In the genomic region with DNA sequence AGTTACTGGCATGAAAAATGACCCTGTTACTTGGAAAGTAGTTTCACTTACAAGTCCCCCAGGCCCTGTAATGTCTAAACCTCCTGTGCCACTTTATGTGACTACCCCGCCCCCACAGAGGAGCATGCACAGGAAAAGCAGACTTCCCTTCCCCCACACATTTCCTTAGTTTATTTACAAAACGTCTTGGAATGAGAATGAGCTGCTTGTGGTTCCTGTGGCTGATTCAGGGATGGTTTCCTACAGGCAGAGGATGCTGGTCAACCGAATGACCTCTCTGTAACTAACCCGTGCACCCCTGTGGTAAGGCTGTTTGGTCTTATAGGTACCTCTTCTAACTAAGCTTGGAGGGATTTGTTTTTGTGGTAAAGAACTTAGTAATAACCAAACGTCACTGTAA, we compare ENCODE assay signal across 12 cellular contexts. TPM values are rescaled to one million over a fixed set of nuclear protein-coding genes. Genes with fewer than 3 reads are reported as not detected.
DNase-seq lines count a peak whose midpoint lies in the region; ATAC-seq and TF ChIP-seq lines count a peak whose summit lies in the region.
"Had no signal": no experiment of that assay in that cellular context is flagged by ENCODE, and none has a peak within 500 bp of the region (broad histone marks: within the 10 kb centered on the region; RNA-seq: fewer than 3 reads in every experiment).

No MANE protein-coding gene starts in this region.

- no peak overlapping the region; the same call in 1 of the 2 replicates for H3K4me3 Mint-ChIP-seq in HFFc6
- H3K4me3 Mint-ChIP-seq: CD4-positive, alpha-beta T cell had no signal

- no peak overlapping the region for H3K27ac Mint-ChIP-seq in HFFc6
- H3K27ac Mint-ChIP-seq: CD4-positive, alpha-beta T cell had no signal

- H3K36me3 ChIP-seq in brain microvascular endothelial cell (replicated peaks): no peaks in the 10 kb centered on the region

- in situ Hi-C loops in ACHN (cut with HindIII; ENCODE audit: low pct_ligation_motif_present, low pct_unique_long_range_greater_than_20kb, low sequenced_read_pairs) (no loop called here), brain microvascular endothelial cell (cut with HindIII; ENCODE audit: low pct_ligation_motif_present, low sequenced_read_pairs) (no loop called here)

- H3K4me1 Mint-ChIP-seq in HFFc6 (ENCODE audit: low read depth): peaks cover 13% of the 10 kb centered on the region

- no peaks in the 10 kb centered on the region for H3K27me3 ChIP-seq in brain microvascular endothelial cell (replicated peaks)
- H3K27me3 ChIP-seq: gastroesophageal sphincter had no signal

- no peak overlapping the region for H3K4me3 ChIP-seq in brain microvascular endothelial cell (ENCODE audit: low read depth, low read length)
- H3K4me3 ChIP-seq: gastroesophageal sphincter had no signal

- peak; percentile 77 for DNase-seq in ACHN
- DNase-seq in HFFc6: peak; percentile 62
- peak; percentile 91 for DNase-seq in brain microvascular endothelial cell
- DNase-seq in left kidney (ENCODE audit: low read depth, low spot score): peak; percentile 87
- no peak for DNase-seq in GM10266 (ENCODE audit: extremely low spot score)
- DNase-seq in activated gamma-delta T cell treated with Interleukin-2 at 50 U/mL for 16 hours: no peak
- no peak for DNase-seq in NCI-H1694 treated with DMSO at 0.1 percent for 48 hours (lab: John Stamatoyannopoulos, UW)
- DNase-seq: activated CD4-positive, CD25-positive, alpha-beta regulatory T cell treated with anti-CD3 and anti-CD28 coated beads, Interleukin-2, amount 50 U/mL, for 72 hours; CD4-positive, alpha-beta T cell; NCI-H1436 treated with DMSO at 0.1 percent for 48 hours had no signal

- H3K9me3 Mint-ChIP-seq in HFFc6: no peaks in the 10 kb centered on the region
- H3K9me3 Mint-ChIP-seq: CD4-positive, alpha-beta T cell had no signal

- no peak for ATAC-seq in GM18517 (IDR thresholded peaks at IDR 0.05; ENCODE audit: unreplicated experiment)
- ATAC-seq: gastroesophageal sphincter had no signal

- H3K36me3 Mint-ChIP-seq in HFFc6 (ENCODE audit: low read depth): no peaks in the 10 kb centered on the region

- no peak overlapping the region for H3K27ac ChIP-seq in brain microvascular endothelial cell
- H3K27ac ChIP-seq: gastroesophageal sphincter had no signal

- TF ChIP-seq CTCF in HFFc6 (IDR thresholded peaks at IDR 0.05) (no peak), brain microvascular endothelial cell (IDR thresholded peaks at IDR 0.05; ENCODE audit: low read depth, low read length, missing control alignments) (no peak), GM10266 (IDR thresholded peaks at IDR 0.05; ENCODE audit: control insufficient read depth, insufficient read depth, low read depth, missing control alignments) (no peak)

- H3K27me3 Mint-ChIP-seq in HFFc6 (ENCODE audit: insufficient read depth): peaks cover 3% of the 10 kb centered on the region; the same call in 1 of the 2 replicates

RNA-seq across cellular contexts. Expression of gene RSPO3, which starts 28.5 kb away (rescaled TPM):
- total RNA-seq in HFFc6 (2021; fragmentation: NEBNext Ultra II Directional; extraction: Animal tissue kit (Norgen Biotek cat#: 25700)): not detected
- total RNA-seq: CD4-positive, alpha-beta T cell had no signal

Comparison
In these comparisons a context has a peak if more than half of its experiments do, and no peak if none do; other contexts are left out.
1. DNase-seq: peak in ACHN (single experiment), HFFc6 (single experiment), brain microvascular endothelial cell (single experiment) and left kidney (single experiment); none in GM10266 (single experiment), activated gamma-delta T cell treated with Interleukin-2 at 50 U/mL for 16 hours (single experiment) and NCI-H1694 treated with DMSO at 0.1 percent for 48 hours (single experiment).